21 cellular contexts compared by ENCODE assay signal in genomic region chr19:3855321-3855720, GRCh38. TPM values are rescaled to one million over a fixed set of nuclear protein-coding genes. Genes with fewer than 3 reads are reported as not detected.
A peak's percentile ranks its signal among the peaks of the same experiment; 100 is the strongest.
DNase-seq lines count a peak whose midpoint lies in the region; ATAC-seq and TF ChIP-seq lines count a peak whose summit lies in the region.
"Had no signal": no experiment of that assay in that cellular context is flagged by ENCODE, and none has a peak within 500 bp of the region (broad histone marks: within the 10 kb centered on the region; RNA-seq: fewer than 3 reads in every experiment).

No MANE protein-coding gene starts in this region.

- H3K27me3 Mint-ChIP-seq in Calu3 (ENCODE audit: unreplicated experiment) (peaks cover under 1% of the 10 kb centered on the region), progenitor cell of endocrine pancreas (no peaks in the 10 kb centered on the region)
- H3K27me3 Mint-ChIP-seq: activated naive CD8-positive, alpha-beta T cell treated with anti-CD3 and anti-CD28 coated beads for 36 hours; effector memory CD8-positive, alpha-beta T cell had no signal

- H3K9me3 Mint-ChIP-seq in Calu3 (ENCODE audit: low read depth, unreplicated experiment) (no peaks in the 10 kb centered on the region), progenitor cell of endocrine pancreas (ENCODE audit: low read depth) (peaks cover 3% of the 10 kb centered on the region)
- H3K9me3 Mint-ChIP-seq: effector memory CD8-positive, alpha-beta T cell had no signal

- no TSS peak for BruUV-seq in Calu3 (replicated peaks; lab: Mats Ljungman, UMichigan)

- H3K27ac Mint-ChIP-seq in Calu3 (ENCODE audit: unreplicated experiment) (no peak overlapping the region), progenitor cell of endocrine pancreas (peak overlapping the region; percentile 83)
- H3K27ac Mint-ChIP-seq: activated naive CD8-positive, alpha-beta T cell treated with anti-CD3 and anti-CD28 coated beads for 36 hours; effector memory CD8-positive, alpha-beta T cell had no signal

- TF ChIP-seq CTCF in Calu3 (IDR thresholded peaks at IDR 0.05; ENCODE audit: unreplicated experiment) (no peak), progenitor cell of endocrine pancreas (IDR thresholded peaks at IDR 0.05; ENCODE audit: unreplicated experiment) (no peak)

- H3K36me3 Mint-ChIP-seq in Calu3 (ENCODE audit: insufficient read depth, unreplicated experiment) (peaks cover 5% of the 10 kb centered on the region), progenitor cell of endocrine pancreas (ENCODE audit: insufficient read depth) (peaks cover 4% of the 10 kb centered on the region)

- DNase-seq in Calu3 (peak; percentile 64), HuH-7 (ENCODE audit: low spot score) (peak; percentile 35), SHP77 treated with DMSO at 0.1 percent for 48 hours (lab: John Stamatoyannopoulos, UW) (peak; percentile 8), progenitor cell of endocrine pancreas (ENCODE audit: low spot score, unreplicated experiment) (no peak)
- no peak for DNase-seq in stimulated activated CD8-positive, alpha-beta memory T cell treated with anti-CD3 and anti-CD28 coated beads, Interleukin-4, amount 100 ng/mL, for 48 hours
- DNase-seq: activated CD4-positive, alpha-beta T cell treated with anti-CD3 and anti-CD28 coated beads for 48 hours; activated naive CD8-positive, alpha-beta T cell treated with anti-CD3 and anti-CD28 coated beads for 36 hours; activated T-cell treated with anti-CD3 and anti-CD28 coated beads for 4 hours; C1 segment of cervical spinal cord; caudate nucleus; effector memory CD8-positive, alpha-beta T cell; kidney; NCI-H1417 treated with DMSO at 0.1 percent for 48 hours; NCI-H446 treated with DMSO at 0.1 percent for 48 hours; occipital lobe; sigmoid colon; stimulated activated CD4-positive, alpha-beta T cell treated with anti-CD3 and anti-CD28 coated beads, Interleukin-2, amount 100 ng/mL, for 24 hours had no signal

- intact Hi-C loops in Calu3 (cut with micrococcal nuclease; ENCODE audit: unreplicated experiment), result loop anchor here (5.0 to 10.0 kb wide), 2 partner anchors 112 to 349 kb away; no protein-coding TSS in a partner anchor

- no peak for ATAC-seq in GM21825 (IDR thresholded peaks at IDR 0.05; ENCODE audit: unreplicated experiment)
- no peak for ATAC-seq in GM19351 (IDR thresholded peaks at IDR 0.05; ENCODE audit: unreplicated experiment)
- ATAC-seq: effector memory CD8-positive, alpha-beta T cell; SK-N-SH treated with all-trans-retinoic acid at 6 μM for 48 hours had no signal

- H3K4me3 Mint-ChIP-seq in Calu3 (ENCODE audit: low read depth, unreplicated experiment), result peak overlapping the region; percentile 51
- no peak overlapping the region for H3K4me3 Mint-ChIP-seq in progenitor cell of endocrine pancreas (ENCODE audit: low read depth)
- H3K4me3 Mint-ChIP-seq: activated naive CD8-positive, alpha-beta T cell treated with anti-CD3 and anti-CD28 coated beads for 36 hours; effector memory CD8-positive, alpha-beta T cell had no signal

- H3K4me1 Mint-ChIP-seq in Calu3 (ENCODE audit: low read depth, unreplicated experiment) (peaks cover 26% of the 10 kb centered on the region), progenitor cell of endocrine pancreas (ENCODE audit: low read depth) (no peaks in the 10 kb centered on the region)
- H3K4me1 Mint-ChIP-seq: activated naive CD8-positive, alpha-beta T cell treated with anti-CD3 and anti-CD28 coated beads for 36 hours had no signal

- CTCF ChIA-PET in Calu3 (lab: Charles Lee), result interaction anchor here (0.7 kb wide), 1 partner anchor 15 kb away, joined by 6 read pairs; no protein-coding TSS in a partner anchor

RNA-seq across cellular contexts. Expression of gene ZFR2, which starts 13.5 kb away (rescaled TPM):
- total RNA-seq in Calu3 (2022), result not detected in 2 replicates
- 3.5 and 3.9 TPM in 2 replicates for total RNA-seq in progenitor cell of endocrine pancreas

RNA-seq across cellular contexts. Expression of gene ATCAY, which starts 25.2 kb away (rescaled TPM):
- total RNA-seq in Calu3 (2022) (not detected in 2 replicates), progenitor cell of endocrine pancreas (0.43 and 1.1 TPM in 2 replicates)
- total RNA-seq: activated naive CD8-positive, alpha-beta T cell treated with anti-CD3 and anti-CD28 coated beads for 36 hours; mononuclear cell had no signal

Comparison
In these comparisons a context has a peak if more than half of its experiments do, and no peak if none do; other contexts are left out.
1. DNase-seq: peak in Calu3 (single experiment), HuH-7 (single experiment) and SHP77 treated with DMSO at 0.1 percent for 48 hours (single experiment); none in progenitor cell of endocrine pancreas (single experiment) and stimulated activated CD8-positive, alpha-beta memory T cell treated with anti-CD3 and anti-CD28 coated beads, Interleukin-4, amount 100 ng/mL, for 48 hours (single experiment).